ENCODE assay signal across 20 cellular contexts in the genomic region with DNA sequence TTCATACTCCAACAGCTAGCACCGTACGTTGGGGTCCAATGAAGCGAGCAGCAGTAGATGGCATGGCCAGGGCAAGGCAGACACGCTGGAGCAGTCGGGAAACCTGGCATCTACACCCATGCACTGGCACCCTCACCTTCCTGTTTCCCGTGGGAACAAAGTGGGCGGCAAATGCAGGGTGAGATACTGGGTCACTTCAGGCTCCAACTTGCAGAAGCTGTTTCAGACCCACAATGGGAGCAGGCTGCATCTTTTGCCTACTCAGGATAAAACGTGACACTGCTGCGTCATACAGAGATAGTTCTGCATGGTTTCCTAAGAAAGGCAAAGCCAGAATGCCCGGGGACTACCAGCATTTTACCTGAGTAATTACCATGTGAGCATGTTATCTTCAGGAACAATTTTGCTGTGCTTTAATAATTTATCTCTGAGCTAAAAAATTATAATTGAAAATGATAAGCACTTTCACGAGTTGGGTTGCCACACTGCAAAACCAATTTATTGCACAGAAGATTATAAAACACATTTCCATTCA. TPM values are rescaled to one million over a fixed set of nuclear protein-coding genes. Genes with fewer than 3 reads are reported as not detected.
DNase-seq lines count a peak whose midpoint lies in the region; TF ChIP-seq lines count a peak whose summit lies in the region.
"Had no signal": no experiment of that assay in that cellular context is flagged by ENCODE, and none has a peak within 500 bp of the region (broad histone marks: within the 10 kb centered on the region; RNA-seq: fewer than 3 reads in every experiment).

No MANE protein-coding gene starts in this region.

- no peak overlapping the region for H3K4me3 ChIP-seq in mammary epithelial cell (replicated peaks in 1 of 3; ENCODE audit: insufficient read depth in 1 of 3, low read depth in 2 of 3, low read length in 3 of 3)
- no peak overlapping the region for H3K4me3 ChIP-seq in suprapubic skin
- H3K4me3 ChIP-seq: A549, BLaER1 had no signal

- 37% methylated on average over 11 of the region's 11 CpGs for WGBS in mammary epithelial cell (ENCODE audit: low coverage, missing lambda C conversion rate)
- 70% methylated on average over 10 of the region's 11 CpGs for WGBS in suprapubic skin

- no peaks in the 10 kb centered on the region for H3K79me2 ChIP-seq in mammary epithelial cell (ENCODE audit: insufficient read depth, low read length)

- BruUV-seq in mammary epithelial cell (replicated peaks; lab: Mats Ljungman, UMichigan): no TSS peak

- intact Hi-C loops in mammary epithelial cell (cut with micrococcal nuclease): no loop called here

- H3K36me3 ChIP-seq in mammary epithelial cell (ENCODE audit: insufficient read depth, low read length) (no peaks in the 10 kb centered on the region), suprapubic skin (no peaks in the 10 kb centered on the region)
- H3K36me3 ChIP-seq: BLaER1 had no signal

- no peak for TF ChIP-seq POLR2A in suprapubic skin (IDR thresholded peaks at IDR 0.05)

- H3K9ac ChIP-seq in mammary epithelial cell (ENCODE audit: insufficient read depth, low read length): no peak overlapping the region
- H3K9ac ChIP-seq: BLaER1 had no signal

- peaks cover 45% of the 10 kb centered on the region for H3K4me1 ChIP-seq in mammary epithelial cell (ENCODE audit: insufficient read depth, low read length)
- peaks cover 81% of the 10 kb centered on the region for H3K4me1 ChIP-seq in suprapubic skin
- H3K4me1 ChIP-seq: A549 had no signal

- no peaks in the 10 kb centered on the region for H4K20me1 ChIP-seq in mammary epithelial cell (ENCODE audit: insufficient read depth, low read length)
- H4K20me1 ChIP-seq: BLaER1 had no signal

- H3K27me3 ChIP-seq in mammary epithelial cell (ENCODE audit: insufficient read depth, low read length) (no peaks in the 10 kb centered on the region), suprapubic skin (no peaks in the 10 kb centered on the region)
- H3K27me3 ChIP-seq: BLaER1 had no signal

- no peak for TF ChIP-seq EP300 in suprapubic skin (IDR thresholded peaks at IDR 0.05)

- TF ChIP-seq CTCF in mammary epithelial cell (conservative IDR thresholded peaks at IDR 0.05 in 1 of 2, IDR thresholded peaks at IDR 0.05 in 1 of 2; ENCODE audit: extremely low read depth in 1 of 2, insufficient read depth in 1 of 2, low read depth in 1 of 2, low read length in 2 of 2) (no peak), suprapubic skin (IDR thresholded peaks at IDR 0.05) (no peak)

- H3K27ac ChIP-seq in mammary epithelial cell (ENCODE audit: insufficient read depth, low read depth, low read length): peak overlapping the region; percentile 1
- H3K27ac ChIP-seq in epithelial cell of prostate: peak overlapping the region; percentile 85
- peak overlapping the region; percentile 85 for H3K27ac ChIP-seq in suprapubic skin
- H3K27ac ChIP-seq: A549, BLaER1 had no signal

- peak overlapping the region; percentile 0 for H3K4me2 ChIP-seq in mammary epithelial cell (ENCODE audit: insufficient read depth, low read depth, low read length)
- H3K4me2 ChIP-seq: A549, BLaER1 had no signal

- peak overlapping the region; percentile 43 for H2AFZ ChIP-seq in mammary epithelial cell (ENCODE audit: low read depth, low read length)

- dilution Hi-C loops in mammary epithelial cell (cut with HindIII; ENCODE audit: low sequenced_read_pairs): no loop called here

- in situ Hi-C loops in mammary epithelial cell (cut with MboI; ENCODE audit: low sequenced_read_pairs in 2 of 2): no loop called here

- CTCF ChIA-PET in mammary epithelial cell (lab: Charles Lee; ENCODE audit: low non-redundant PET): no interaction called here

- DNase-seq in mammary epithelial cell (peak; percentile 94), epithelial cell of prostate (ENCODE audit: low read depth, low spot score) (peak; percentile 95), mesenteric fat pad (ENCODE audit: low spot score) (peak; percentile 20), suprapubic skin (ENCODE audit: low spot score in 2 of 2) (peak in 1 of 2 donors; percentile 47), NCI-H446 treated with DMSO at 0.1 percent for 48 hours (lab: John Stamatoyannopoulos, UW) (no peak), NCI-H1092 (lab: John Stamatoyannopoulos, UW) (no peak), SKM-1 treated with dmso at 0.1 percent for 144 hours (lab: John Stamatoyannopoulos, UW; ENCODE audit: unreplicated experiment) (no peak)
- DNase-seq: CD8-positive, alpha-beta T cell; DMS53; EL; GOT3; KBM-7; NCI-H1417 treated with DMSO at 0.1 percent for 48 hours; NCI-H1930; NCI-H226; NCI-H524 treated with DMSO at 0.1 percent for 48 hours; SHP77 treated with DMSO at 0.1 percent for 48 hours had no signal

- H3K9me3 ChIP-seq in mammary epithelial cell (replicated peaks; ENCODE audit: insufficient read depth, low read length) (no peaks in the 10 kb centered on the region), suprapubic skin (no peaks in the 10 kb centered on the region)
- H3K9me3 ChIP-seq: A549, BLaER1 had no signal

RNA-seq across cellular contexts. Expression of gene CD93, which starts 10.9 kb away (rescaled TPM):
- total RNA-seq in mammary epithelial cell (not detected), mesenteric fat pad (105 TPM), suprapubic skin (10 to 100 TPM in 3 of 4 donors, 1 to 10 TPM in 1; 8.1 to 25.1 (median 16.2) TPM)
- not detected for polyA plus RNA-seq in mammary epithelial cell
- polyA minus RNA-seq in mammary epithelial cell: not detected
- total RNA-seq: HepG2 had no signal
- polyA plus RNA-seq: A549, HepG2 had no signal

RNA-seq across cellular contexts. Expression of gene THBD, which starts 47.6 kb away (rescaled TPM):
- total RNA-seq in mammary epithelial cell: 10 to 100 TPM in 1 of 2 donors, 1 to 10 TPM in 1; 1.4 to 36.7 TPM
- polyA plus RNA-seq in mammary epithelial cell: 2.6 TPM
- 1.4 TPM for polyA minus RNA-seq in mammary epithelial cell
- total RNA-seq in mesenteric fat pad: 49.6 TPM
- total RNA-seq in suprapubic skin: 100 to 1,000 TPM in 3 of 4 donors, 10 to 100 TPM in 1; 39.7 to 329 (median 241) TPM
- total RNA-seq: HepG2 had no signal

Comparison
In these comparisons a context has a peak if more than half of its experiments do, and no peak if none do; other contexts are left out.
1. DNase-seq: peak in mammary epithelial cell (single experiment), epithelial cell of prostate (single experiment) and mesenteric fat pad (single experiment); none in NCI-H446 treated with DMSO at 0.1 percent for 48 hours (single experiment), NCI-H1092 (single experiment) and SKM-1 treated with dmso at 0.1 percent for 144 hours (single experiment).
2. H3K27ac ChIP-seq: peak in every context shown above with its lines; median percentile 85 in epithelial cell of prostate; 85 in suprapubic skin; 1 in mammary epithelial cell.
3. RNA of gene CD93, which starts 10.9 kb away (total RNA-seq): 105 TPM in mesenteric fat pad (single experiment) and 8.1 to 25.1 TPM in suprapubic skin; not detected in mammary epithelial cell; every median in the first group is over 4 times any median in the second.